8 cellular contexts compared by ENCODE assay signal in the genomic region with DNA sequence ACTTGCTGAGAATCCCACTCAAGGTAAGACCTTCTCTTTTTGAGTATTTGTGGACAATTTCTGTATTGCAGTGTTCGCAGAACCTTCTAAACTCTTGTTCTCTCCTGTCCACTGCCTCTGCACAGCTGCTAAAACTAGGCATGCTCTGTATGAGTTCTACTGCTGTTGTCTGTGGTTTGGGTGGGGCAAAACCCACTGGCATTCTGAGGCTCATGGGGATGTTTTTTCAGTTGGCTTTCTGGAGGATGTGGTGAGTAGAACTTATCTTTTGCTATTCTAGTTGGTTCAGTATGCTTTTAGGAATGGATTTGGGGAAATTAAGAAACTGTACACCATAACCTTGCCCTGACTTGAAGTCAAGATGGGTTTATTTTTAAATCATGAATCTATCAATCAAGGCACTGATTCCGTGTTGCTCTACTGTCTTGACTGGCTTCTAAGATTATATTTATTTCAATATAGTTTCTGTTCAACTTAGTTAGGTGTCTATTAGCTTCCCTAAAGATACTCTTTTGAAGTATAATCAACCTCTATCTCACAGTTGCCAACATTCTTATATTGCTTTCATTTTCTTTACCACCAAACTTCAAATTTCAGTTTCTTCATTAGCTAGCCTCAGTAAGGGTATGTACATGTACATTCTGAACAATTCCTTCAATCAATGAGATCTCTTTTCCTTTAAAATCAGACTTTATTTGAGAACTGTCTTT. TPM values are rescaled to one million over a fixed set of nuclear protein-coding genes. Genes with fewer than 3 reads are reported as not detected.
A peak's percentile ranks its signal among the peaks of the same experiment; 100 is the strongest.
DNase-seq lines count a peak whose midpoint lies in the region; FAIRE-seq and TF ChIP-seq lines count a peak whose summit lies in the region.

No MANE protein-coding gene starts in this region.

- no peak for TF ChIP-seq CTCF in GM06990 (IDR thresholded peaks at IDR 0.05; ENCODE audit: insufficient read depth, low read length, poor library complexity, severe bottlenecking)

- no peak overlapping the region for H3K9ac ChIP-seq in subcutaneous abdominal adipose tissue (ENCODE audit: low read length in 5 of 5)

- no peak for FAIRE-seq in frontal cortex (lab: Jason Lieb, UNC)

- no peaks in the 10 kb centered on the region for H3K27me3 ChIP-seq in GM06990 (replicated peaks; ENCODE audit: control insufficient read depth, insufficient read depth, low read length)
- H3K27me3 ChIP-seq in MG63, result no peaks in the 10 kb centered on the region
- no peaks in the 10 kb centered on the region for H3K27me3 ChIP-seq in subcutaneous abdominal adipose tissue (ENCODE audit: control insufficient read depth in 5 of 5, insufficient read depth in 4 of 5, low read length in 5 of 5)

- H3K9me3 ChIP-seq in MG63 (no peaks in the 10 kb centered on the region), subcutaneous abdominal adipose tissue (ENCODE audit: control insufficient read depth in 5 of 5, low read length in 5 of 5) (peaks cover 0 to 3% (median 0%) of the 10 kb centered on the region in 5 donors)

- H3K36me3 ChIP-seq in GM06990 (ENCODE audit: control insufficient read depth, insufficient read depth, low read length) (no peaks in the 10 kb centered on the region), MG63 (no peaks in the 10 kb centered on the region), subcutaneous abdominal adipose tissue (ENCODE audit: control insufficient read depth in 5 of 5, insufficient read depth in 5 of 5, low read length in 5 of 5) (no peaks in the 10 kb centered on the region)

- peaks cover 0 to 3% (median 0%) of the 10 kb centered on the region in 5 donors for H3K4me1 ChIP-seq in subcutaneous abdominal adipose tissue (ENCODE audit: control insufficient read depth in 5 of 5, insufficient read depth in 5 of 5, low read length in 5 of 5)

- H3K4me3 ChIP-seq in GM06990 (replicated peaks; ENCODE audit: low read depth, low read length) (peak overlapping the region; percentile 43), MG63 (peak overlapping the region; percentile 14), subcutaneous abdominal adipose tissue (ENCODE audit: low read depth in 1 of 5, low read length in 5 of 5) (peak overlapping the region in 3 of 5 donors; percentile 0 to 26 (median 26))

- no peak overlapping the region for H3K27ac ChIP-seq in subcutaneous abdominal adipose tissue (ENCODE audit: low read depth, low read length)

- DNase-seq in GM06990 (ENCODE audit: extremely low read depth, insufficient read length), result no peak
- peak; percentile 85 for DNase-seq in H4 (ENCODE audit: low spot score)
- DNase-seq in MG63, result peak; percentile 40
- DNase-seq in activated CD8-positive, alpha-beta memory T cell treated with anti-CD3 and anti-CD28 coated beads, Interleukin-2, amount 50 U/mL, for 1 hour (ENCODE audit: extremely low read depth), result peak; percentile 4
- peak; percentile 60 for DNase-seq in foreskin melanocyte
- DNase-seq in NCI-H1092 treated with DMSO at 0.1 percent for 48 hours (lab: John Stamatoyannopoulos, UW), result no peak
- DNase-seq in frontal cortex (ENCODE audit: low spot score in 2 of 2), result no peak

RNA-seq across cellular contexts. Expression of gene C1GALT1, which starts 25.0 kb away (rescaled TPM):
- 35.0 and 77.0 TPM in 2 replicates for total RNA-seq in H4 (2014; rRNA removed; shearing (Covaris generic))
- total RNA-seq in MG63 (2014; rRNA removed; shearing (Covaris generic); ENCODE audit: low replicate concordance), result 16.3 and 58.8 TPM in 2 replicates
- 33.4 TPM for total RNA-seq in frontal cortex

Comparison
In these comparisons a context has a peak if more than half of its experiments do, and no peak if none do; other contexts are left out.
1. DNase-seq: peak in H4 (single experiment), MG63 (single experiment), activated CD8-positive, alpha-beta memory T cell treated with anti-CD3 and anti-CD28 coated beads, Interleukin-2, amount 50 U/mL, for 1 hour (single experiment) and foreskin melanocyte (single experiment); none in GM06990 (single experiment), NCI-H1092 treated with DMSO at 0.1 percent for 48 hours (single experiment) and frontal cortex (0 of 2).
2. Peak in every context shown above with its lines, with median percentiles within 50 percentile points of each other: H3K4me3 ChIP-seq.